13 cellular contexts compared by ENCODE assay signal in genomic region chr18:54086046-54086802, GRCh38.
DNase-seq lines count a peak whose midpoint lies in the region; ATAC-seq and TF ChIP-seq lines count a peak whose summit lies in the region.
"Had no signal": no experiment of that assay in that cellular context is flagged by ENCODE, and none has a peak within 500 bp of the region (broad histone marks: within the 10 kb centered on the region; RNA-seq: fewer than 3 reads in every experiment).

No MANE protein-coding gene starts in this region.

- WGBS in prostate gland = 70% methylated on average over 8 of the region's 8 CpGs

- DNase-seq in GM06990 (ENCODE audit: extremely low read depth, insufficient read length) (peak; percentile 60), RPMI8226 (peak; percentile 78), NCI-H748 treated with DMSO at 0.1 percent for 48 hours (lab: John Stamatoyannopoulos, UW) (no peak), hepatic stellate cell (ENCODE audit: low spot score) (no peak), cardiac septum (ENCODE audit: low spot score) (no peak), prostate gland (ENCODE audit: low spot score) (no peak)
- DNase-seq: DMS153, tibial artery had no signal

- no peak overlapping the region for H3K27ac ChIP-seq in prostate gland
- H3K27ac ChIP-seq: breast epithelium, gastroesophageal sphincter, tibial artery had no signal

- no peaks in the 10 kb centered on the region for H3K4me1 ChIP-seq in prostate gland (replicated peaks)
- H3K4me1 ChIP-seq: breast epithelium, tibial artery had no signal

- no peaks in the 10 kb centered on the region for H3K9me3 ChIP-seq in prostate gland
- H3K9me3 ChIP-seq: tibial artery had no signal

- peak; percentile 92 for ATAC-seq in GM19395 (IDR thresholded peaks at IDR 0.05; ENCODE audit: unreplicated experiment)
- ATAC-seq in HG03097 (IDR thresholded peaks at IDR 0.05; ENCODE audit: low FRiP score, unreplicated experiment) = peak; percentile 78
- ATAC-seq: gastroesophageal sphincter, HCT116 had no signal

- H3K4me3 ChIP-seq in GM06990 (replicated peaks; ENCODE audit: low read depth, low read length) (no peak overlapping the region), prostate gland (no peak overlapping the region)
- H3K4me3 ChIP-seq: breast epithelium, gastroesophageal sphincter, tibial artery had no signal

- H3K27me3 ChIP-seq in GM06990 (replicated peaks; ENCODE audit: control insufficient read depth, insufficient read depth, low read length) (no peaks in the 10 kb centered on the region), prostate gland (replicated peaks; ENCODE audit: insufficient read depth) (no peaks in the 10 kb centered on the region)
- H3K27me3 ChIP-seq: breast epithelium, gastroesophageal sphincter, tibial artery had no signal

- no peaks in the 10 kb centered on the region for H3K36me3 ChIP-seq in GM06990 (ENCODE audit: control insufficient read depth, insufficient read depth, low read length)
- no peaks in the 10 kb centered on the region for H3K36me3 ChIP-seq in prostate gland
- H3K36me3 ChIP-seq: breast epithelium, gastroesophageal sphincter, tibial artery had no signal

- no peak for TF ChIP-seq CTCF in GM06990 (IDR thresholded peaks at IDR 0.05; ENCODE audit: insufficient read depth, low read length, poor library complexity, severe bottlenecking)
- TF ChIP-seq CTCF in prostate gland (IDR thresholded peaks at IDR 0.05) = no peak

- intact Hi-C loops in cardiac septum (cut with DNase I) (no loop called here), prostate gland (cut with DNase I) (no loop called here)

- no peak for TF ChIP-seq POLR2A in prostate gland (IDR thresholded peaks at IDR 0.05)

Comparison
In these comparisons a context has a peak if more than half of its experiments do, and no peak if none do; other contexts are left out.
1. DNase-seq: peak in GM06990 (single experiment) and RPMI8226 (single experiment); none in NCI-H748 treated with DMSO at 0.1 percent for 48 hours (single experiment), hepatic stellate cell (single experiment), cardiac septum (single experiment) and prostate gland (single experiment).